In genomic region chr1:155227261-155228095, GRCh38 we compare ENCODE assay signal across 1 cellular context.
TF ChIP-seq lines count a peak whose summit lies in the region.

No MANE protein-coding gene starts in this region.

TF ChIP-seq in neural cell, 6 proteins besides CTCF, POLR2A, EP300 and RAD21:
- TF ChIP-seq, protein P1, sequence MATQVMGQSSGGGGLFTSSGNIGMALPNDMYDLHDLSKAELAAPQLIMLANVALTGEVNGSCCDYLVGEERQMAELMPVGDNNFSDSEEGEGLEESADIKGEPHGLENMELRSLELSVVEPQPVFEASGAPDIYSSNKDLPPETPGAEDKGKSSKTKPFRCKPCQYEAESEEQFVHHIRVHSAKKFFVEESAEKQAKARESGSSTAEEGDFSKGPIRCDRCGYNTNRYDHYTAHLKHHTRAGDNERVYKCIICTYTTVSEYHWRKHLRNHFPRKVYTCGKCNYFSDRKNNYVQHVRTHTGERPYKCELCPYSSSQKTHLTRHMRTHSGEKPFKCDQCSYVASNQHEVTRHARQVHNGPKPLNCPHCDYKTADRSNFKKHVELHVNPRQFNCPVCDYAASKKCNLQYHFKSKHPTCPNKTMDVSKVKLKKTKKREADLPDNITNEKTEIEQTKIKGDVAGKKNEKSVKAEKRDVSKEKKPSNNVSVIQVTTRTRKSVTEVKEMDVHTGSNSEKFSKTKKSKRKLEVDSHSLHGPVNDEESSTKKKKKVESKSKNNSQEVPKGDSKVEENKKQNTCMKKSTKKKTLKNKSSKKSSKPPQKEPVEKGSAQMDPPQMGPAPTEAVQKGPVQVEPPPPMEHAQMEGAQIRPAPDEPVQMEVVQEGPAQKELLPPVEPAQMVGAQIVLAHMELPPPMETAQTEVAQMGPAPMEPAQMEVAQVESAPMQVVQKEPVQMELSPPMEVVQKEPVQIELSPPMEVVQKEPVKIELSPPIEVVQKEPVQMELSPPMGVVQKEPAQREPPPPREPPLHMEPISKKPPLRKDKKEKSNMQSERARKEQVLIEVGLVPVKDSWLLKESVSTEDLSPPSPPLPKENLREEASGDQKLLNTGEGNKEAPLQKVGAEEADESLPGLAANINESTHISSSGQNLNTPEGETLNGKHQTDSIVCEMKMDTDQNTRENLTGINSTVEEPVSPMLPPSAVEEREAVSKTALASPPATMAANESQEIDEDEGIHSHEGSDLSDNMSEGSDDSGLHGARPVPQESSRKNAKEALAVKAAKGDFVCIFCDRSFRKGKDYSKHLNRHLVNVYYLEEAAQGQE (IDR thresholded peaks at IDR 0.05; ENCODE audit: borderline replicate concordance) = peak; percentile 90
- TF ChIP-seq POLR2AphosphoS5 (IDR thresholded peaks at IDR 0.05) (peak; percentile 83), MXI1 (conservative IDR thresholded peaks at IDR 0.05; ENCODE audit: poor library complexity, severe bottlenecking) (peak; percentile 83), TAF1 (IDR thresholded peaks at IDR 0.05; ENCODE audit: low read depth) (peak; percentile 98), EZH2 (IDR thresholded peaks at IDR 0.05; ENCODE audit: borderline replicate concordance, insufficient read depth, low read length, poor library complexity, severe bottlenecking) (no peak), SMC3 (conservative IDR thresholded peaks at IDR 0.05; ENCODE audit: poor library complexity) (peak; percentile 46)
